In genomic region chr19:3284759-3285646, GRCh38 we compare ENCODE assay signal across 1 cellular context.
TF ChIP-seq lines count a peak whose summit lies in the region.

No MANE protein-coding gene starts in this region.

TF ChIP-seq in HEK293, 187 proteins besides CTCF, POLR2A, EP300 and RAD21 (continued from another document and continues in another):
- TF ChIP-seq ZNF555 (tag by site-specific recombination; conservative IDR thresholded peaks at IDR 0.05) = no peak
- no peak for TF ChIP-seq ZNF529 (tag by site-specific recombination; IDR thresholded peaks at IDR 0.05; ENCODE audit: insufficient replicate concordance)
- TF ChIP-seq ZNF791 (tag by site-specific recombination; IDR thresholded peaks at IDR 0.05) = no peak
- no peak for TF ChIP-seq ZNF211 (tag by site-specific recombination; IDR thresholded peaks at IDR 0.05; ENCODE audit: low read depth)
- TF ChIP-seq HIC1 (tag by site-specific recombination; IDR thresholded peaks at IDR 0.05) = no peak
- no peak for TF ChIP-seq YY1 (tag by site-specific recombination; IDR thresholded peaks at IDR 0.05)
- no peak for TF ChIP-seq ZNF513 (tag by site-specific recombination; IDR thresholded peaks at IDR 0.05)
- no peak for TF ChIP-seq REPIN1 (tag by site-specific recombination; IDR thresholded peaks at IDR 0.05; ENCODE audit: low read depth)
- no peak for TF ChIP-seq ZNF121 (tag by site-specific recombination; IDR thresholded peaks at IDR 0.05)
- TF ChIP-seq ZNF664 (tag by site-specific recombination; IDR thresholded peaks at IDR 0.05) = no peak
- TF ChIP-seq BCL11B (tag by site-specific recombination; IDR thresholded peaks at IDR 0.05; ENCODE audit: low read depth) = 0 out of 2 replicates have a peak, but pooled peaks have one; percentile 25
- no peak for TF ChIP-seq IKZF3 (tag by site-specific recombination; IDR thresholded peaks at IDR 0.05)
- TF ChIP-seq SETDB1 (IDR thresholded peaks at IDR 0.05; ENCODE audit: insufficient read length, low read length) = no peak
- TF ChIP-seq ZNF571 (tag by site-specific recombination; IDR thresholded peaks at IDR 0.05) = no peak
- TF ChIP-seq ZNF747 (tag by site-specific recombination; IDR thresholded peaks at IDR 0.05) = no peak
- no peak for TF ChIP-seq ZNF140 (tag by site-specific recombination; IDR thresholded peaks at IDR 0.05)
- no peak for TF ChIP-seq ZNF157 (tag by site-specific recombination; IDR thresholded peaks at IDR 0.05)
- TF ChIP-seq ZNF558 (tag by site-specific recombination; IDR thresholded peaks at IDR 0.05) = no peak
- no peak for TF ChIP-seq YY2 (tag by site-specific recombination; IDR thresholded peaks at IDR 0.05)
- TF ChIP-seq ZNF692 (tag by site-specific recombination; IDR thresholded peaks at IDR 0.05) = peak; percentile 87
- TF ChIP-seq ZNF548 (tag by site-specific recombination; IDR thresholded peaks at IDR 0.05) = no peak
- peak; percentile 57; the same call in 1 of the 2 replicates for TF ChIP-seq KLF10 (tag by site-specific recombination; IDR thresholded peaks at IDR 0.05)
- no peak for TF ChIP-seq ZNF658 (tag by site-specific recombination; IDR thresholded peaks at IDR 0.05)
- no peak for TF ChIP-seq ZNF426 (tag by site-specific recombination; IDR thresholded peaks at IDR 0.05)
- no peak for TF ChIP-seq ZNF843 (tag by site-specific recombination; IDR thresholded peaks at IDR 0.05)
- TF ChIP-seq ZNF19 (tag by site-specific recombination; IDR thresholded peaks at IDR 0.05; ENCODE audit: low read depth) = no peak
- no peak for TF ChIP-seq ZEB2 (tag by site-specific recombination; IDR thresholded peaks at IDR 0.05)
- TF ChIP-seq ZIC2 (tag by site-specific recombination; IDR thresholded peaks at IDR 0.05) = no peak
- no peak for TF ChIP-seq ZNF16 (tag by site-specific recombination; IDR thresholded peaks at IDR 0.05; ENCODE audit: low read depth)
- TF ChIP-seq SP3 (tag by site-specific recombination; IDR thresholded peaks at IDR 0.05) = peak; percentile 97
- TF ChIP-seq ZNF341 (tag by site-specific recombination; IDR thresholded peaks at IDR 0.05; ENCODE audit: low read depth) = no peak
- TF ChIP-seq ZFP3 (tag by site-specific recombination; IDR thresholded peaks at IDR 0.05; ENCODE audit: low read depth) = no peak
- TF ChIP-seq ZNF629 (tag by site-specific recombination; IDR thresholded peaks at IDR 0.05) = no peak
- TF ChIP-seq ZNF501 (tag by site-specific recombination; IDR thresholded peaks at IDR 0.05) = no peak
- TF ChIP-seq ZNF148 (tag by site-specific recombination; IDR thresholded peaks at IDR 0.05; ENCODE audit: borderline replicate concordance) = no peak
- TF ChIP-seq ZNF701 (tag by site-specific recombination; IDR thresholded peaks at IDR 0.05) = no peak
- TF ChIP-seq KLF16 (tag by site-specific recombination; IDR thresholded peaks at IDR 0.05) = 0 out of 2 replicates have a peak, but pooled peaks have one; percentile 26
- no peak for TF ChIP-seq ZNF670 (tag by site-specific recombination; IDR thresholded peaks at IDR 0.05; ENCODE audit: low read depth)
- peak; percentile 24; the same call in 1 of the 2 replicates for TF ChIP-seq GLIS2 (tag by site-specific recombination; IDR thresholded peaks at IDR 0.05)
- TF ChIP-seq OSR2 (tag by site-specific recombination; IDR thresholded peaks at IDR 0.05) = no peak
- 0 out of 2 replicates have a peak, but pooled peaks have one; percentile 19 for TF ChIP-seq ZNF335 (tag by site-specific recombination; conservative IDR thresholded peaks at IDR 0.05)
- TF ChIP-seq PRDM10 (tag by site-specific recombination; IDR thresholded peaks at IDR 0.05) = peak; percentile 54
- TF ChIP-seq ZNF549 (tag by site-specific recombination; IDR thresholded peaks at IDR 0.05) = no peak
- TF ChIP-seq PRDM1 (tag by site-specific recombination; IDR thresholded peaks at IDR 0.05) = no peak
- TF ChIP-seq ZNF514 (tag by site-specific recombination; IDR thresholded peaks at IDR 0.05) = no peak
- TF ChIP-seq KLF1 (tag by site-specific recombination; IDR thresholded peaks at IDR 0.05) = peak; percentile 67
- no peak; the same call in 1 of the 2 replicates for TF ChIP-seq ZBTB7A (tag by site-specific recombination; IDR thresholded peaks at IDR 0.05; ENCODE audit: low read depth)
- TF ChIP-seq GLI4 (tag by site-specific recombination; IDR thresholded peaks at IDR 0.05) = no peak
- no peak for TF ChIP-seq ZNF398 (tag by site-specific recombination; IDR thresholded peaks at IDR 0.05)
- no peak for TF ChIP-seq HOXD13 (CRISPR knock-in tag; IDR thresholded peaks at IDR 0.05; ENCODE audit: borderline replicate concordance)
- no peak for TF ChIP-seq ZNF621 (tag by site-specific recombination; IDR thresholded peaks at IDR 0.05)
- peak; percentile 78 for TF ChIP-seq SP2 (tag by site-specific recombination; IDR thresholded peaks at IDR 0.05)
- TF ChIP-seq HOXA7 (CRISPR knock-in tag; IDR thresholded peaks at IDR 0.05; ENCODE audit: borderline replicate concordance) = no peak
- no peak for TF ChIP-seq ZNF184 (tag by site-specific recombination; IDR thresholded peaks at IDR 0.05)
- TF ChIP-seq ZNF660 (tag by site-specific recombination; IDR thresholded peaks at IDR 0.05) = no peak
- peak; percentile 22; the same call in 1 of the 2 replicates for TF ChIP-seq ZBTB20 (tag by site-specific recombination; IDR thresholded peaks at IDR 0.05)
- no peak for TF ChIP-seq GLIS1 (tag by site-specific recombination; IDR thresholded peaks at IDR 0.05)
- no peak for TF ChIP-seq ZNF23 (tag by site-specific recombination; IDR thresholded peaks at IDR 0.05; ENCODE audit: borderline replicate concordance)
- no peak for TF ChIP-seq ZSCAN23 (tag by site-specific recombination; IDR thresholded peaks at IDR 0.05)
- TF ChIP-seq ZBTB26 (tag by site-specific recombination; optimal IDR thresholded peaks at IDR 0.05) = peak; percentile 37
- TF ChIP-seq MEIS1 (CRISPR knock-in tag; IDR thresholded peaks at IDR 0.05; ENCODE audit: borderline replicate concordance) = no peak
- TF ChIP-seq ZNF707 (tag by site-specific recombination; IDR thresholded peaks at IDR 0.05) = no peak
- TF ChIP-seq ZNF366 (tag by site-specific recombination; conservative IDR thresholded peaks at IDR 0.05) = peak; percentile 49
- peak; percentile 75 for TF ChIP-seq KLF8 (tag by site-specific recombination; IDR thresholded peaks at IDR 0.05)
- no peak for TF ChIP-seq ZNF114 (tag by site-specific recombination; IDR thresholded peaks at IDR 0.05)
